17 cellular contexts compared by ENCODE assay signal in the genomic region with DNA sequence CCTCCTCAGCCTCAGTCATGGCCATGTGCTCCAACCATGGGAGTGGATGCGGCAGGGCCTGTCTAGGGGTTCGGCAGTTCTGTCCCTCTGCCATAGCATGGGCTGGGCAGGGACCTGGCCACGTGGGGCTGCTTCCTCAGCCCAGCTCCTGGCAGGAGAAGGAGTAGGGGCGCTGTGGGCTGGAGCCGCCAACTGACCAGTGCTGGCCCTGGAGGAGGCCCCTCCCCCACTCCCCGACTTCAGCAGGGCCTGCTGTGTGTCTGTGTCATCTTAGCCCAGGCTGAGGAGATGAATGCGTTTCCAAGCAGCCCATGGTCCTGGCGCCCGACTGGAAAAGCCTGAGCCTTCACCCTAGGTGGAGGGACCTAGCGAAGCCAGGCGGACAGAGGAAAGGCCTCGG. TPM values are rescaled to one million over a fixed set of nuclear protein-coding genes. Genes with fewer than 3 reads are reported as not detected.
DNase-seq lines count a peak whose midpoint lies in the region; ATAC-seq and TF ChIP-seq lines count a peak whose summit lies in the region.
"Had no signal": no experiment of that assay in that cellular context is flagged by ENCODE, and none has a peak within 500 bp of the region (broad histone marks: within the 10 kb centered on the region; RNA-seq: fewer than 3 reads in every experiment).

No MANE protein-coding gene starts in this region.

- no peak for TF ChIP-seq CTCF in RWPE2 (IDR thresholded peaks at IDR 0.05; ENCODE audit: poor library complexity, severe bottlenecking)
- no peak for TF ChIP-seq CTCF in CD4-positive, alpha-beta T cell (IDR thresholded peaks at IDR 0.05)

- H3K4me3 ChIP-seq in BLaER1 treated with 17β-estradiol and CSF1 and Interleukin-3, amounts not matched to agents 10 nM and 100 nM = no peak overlapping the region
- H3K4me3 ChIP-seq in RWPE2 (ENCODE audit: severe bottlenecking) (no peak overlapping the region), neuronal stem cell (ENCODE audit: low read length in 2 of 2) (no peak overlapping the region)
- H3K4me3 ChIP-seq: A549 had no signal

- H3K14ac ChIP-seq in neuronal stem cell (ENCODE audit: low read length) = peak overlapping the region; percentile 11

- POLR2A ChIA-PET in activated CD4-positive, alpha-beta memory T cell treated with anti-CD3 and anti-CD28 coated beads for 36 hours (lab: Charles Lee) = interaction anchor here (0.6 to 4.1 kb wide), 2 partner anchors 11 to 64 kb away, joined by 3 to 34 read pairs; partner anchors contain the start of gene BRF1
- POLR2A ChIA-PET in CD4-positive, alpha-beta T cell (lab: Charles Lee) = interaction anchor here (1.6 kb wide), 1 partner anchor 11 kb away, joined by 9 read pairs; the partner anchor contains the start of gene BRF1

- no peak overlapping the region for H2BK5ac ChIP-seq in neuronal stem cell (ENCODE audit: low read length)

- no peaks in the 10 kb centered on the region for H3K36me3 Mint-ChIP-seq in activated CD4-positive, alpha-beta memory T cell treated with anti-CD3 and anti-CD28 coated beads for 36 hours
- peaks cover 5% of the 10 kb centered on the region for H3K36me3 Mint-ChIP-seq in CD4-positive, alpha-beta T cell (ENCODE audit: low read depth)

- no peak overlapping the region for H4K8ac ChIP-seq in neuronal stem cell (ENCODE audit: low read depth, low read length)

- H3K27ac ChIP-seq in BLaER1 treated with 17β-estradiol and CSF1 and Interleukin-3, amounts not matched to agents 10 nM and 100 nM = 0 out of 22 replicates have a peak overlapping the region, but pooled peaks of 1 of the 11 experiments have one; percentile 13
- H3K27ac ChIP-seq in RWPE2 (ENCODE audit: poor library complexity, severe bottlenecking) = no peak overlapping the region
- no peak overlapping the region for H3K27ac ChIP-seq in neuronal stem cell (replicated peaks; ENCODE audit: low read length)
- no peak overlapping the region for H3K27ac ChIP-seq in CD4-positive, alpha-beta T cell (ENCODE audit: low read depth, low read length)
- H3K27ac ChIP-seq: A549 had no signal

- H2AFZ ChIP-seq in neuronal stem cell (ENCODE audit: low read length) = peak overlapping the region; percentile 75

- ATAC-seq in RWPE2 (ENCODE audit: low read depth) = no peak
- ATAC-seq in CD4-positive, alpha-beta T cell (ENCODE audit: poor library complexity) = no peak
- ATAC-seq: A549, Panc1 had no signal

- no peak overlapping the region for H2BK120ac ChIP-seq in neuronal stem cell (ENCODE audit: low read depth, low read length)

- CTCF ChIA-PET in activated CD4-positive, alpha-beta memory T cell treated with anti-CD3 and anti-CD28 coated beads for 36 hours (lab: Charles Lee) = no interaction called here
- CTCF ChIA-PET in CD4-positive, alpha-beta T cell (lab: Charles Lee) = interaction anchor here (1.2 kb wide), 1 partner anchor 59 kb away, joined by 3 read pairs; no protein-coding TSS in a partner anchor

- H2BK12ac ChIP-seq in neuronal stem cell (ENCODE audit: low read length) = no peak overlapping the region

- H3K36me3 ChIP-seq in BLaER1 treated with 17β-estradiol and CSF1 and Interleukin-3, amounts not matched to agents 10 nM and 100 nM = no peaks in the 10 kb centered on the region
- no peaks in the 10 kb centered on the region for H3K36me3 ChIP-seq in RWPE2 (ENCODE audit: low read depth)
- no peaks in the 10 kb centered on the region for H3K36me3 ChIP-seq in neuronal stem cell (replicated peaks in 1 of 2; ENCODE audit: control insufficient read depth in 2 of 2, insufficient read depth in 2 of 2, low read length in 2 of 2)

- H3K4me1 ChIP-seq in BLaER1 treated with 17β-estradiol and CSF1 and Interleukin-3, amounts not matched to agents 10 nM and 100 nM = peaks cover 27 to 46% (median 42%) of the 10 kb centered on the region in 10 experiments
- H3K4me1 ChIP-seq in RWPE2 (ENCODE audit: insufficient read depth, poor library complexity, severe bottlenecking) = no peaks in the 10 kb centered on the region
- H3K4me1 ChIP-seq in neuronal stem cell (ENCODE audit: control insufficient read depth in 2 of 2, insufficient read depth in 1 of 2, low read depth in 1 of 2, low read length in 2 of 2) = peaks cover 7 to 19% of the 10 kb centered on the region in 2 donors

- H4K20me1 ChIP-seq in BLaER1 treated with 17β-estradiol and CSF1 and Interleukin-3, amounts not matched to agents 10 nM and 100 nM = peaks cover 12 to 18% (median 16%) of the 10 kb centered on the region in 11 experiments; a peak in 21 of 22 replicates

- H2BK15ac ChIP-seq in neuronal stem cell (ENCODE audit: low read length) = no peak overlapping the region

- H3K9ac ChIP-seq in BLaER1 treated with 17β-estradiol and CSF1 and Interleukin-3, amounts not matched to agents 10 nM and 100 nM = peak overlapping the region in 2 of 11 experiments; percentile 16 to 41; a peak in 1 of 22 replicates
- H3K9ac ChIP-seq in neuronal stem cell (ENCODE audit: low read depth, low read length, poor library complexity) = no peak overlapping the region

- peak overlapping the region; percentile 21 for H3K23ac ChIP-seq in neuronal stem cell (ENCODE audit: low read depth, low read length, poor library complexity)

- peak; percentile 65 for DNase-seq in RWPE2 (ENCODE audit: low spot score)
- peak; percentile 62 for DNase-seq in ecto neural progenitor cell (ENCODE audit: low spot score)
- DNase-seq in neuronal stem cell (ENCODE audit: low spot score) = no peak
- no peak for DNase-seq in activated CD4-positive, alpha-beta memory T cell treated with anti-CD3 and anti-CD28 coated beads for 36 hours
- no peak for DNase-seq in CD4-positive, alpha-beta T cell
- no peak for DNase-seq in activated gamma-delta T cell (lab: John Stamatoyannopoulos, UW)
- DNase-seq: CD4-positive, alpha-beta memory T cell; DMS79 treated with DMSO at 0.1 percent for 48 hours; GDM1; Kasumi-1; NCI-H1930; NCI-H2171 treated with DMSO at 0.1 percent for 48 hours; NCI-H510A; SHP77 treated with DMSO at 0.1 percent for 48 hours had no signal

- H2AK5ac ChIP-seq in neuronal stem cell (ENCODE audit: low read depth, low read length) = no peak overlapping the region

- intact Hi-C loops in activated CD4-positive, alpha-beta memory T cell treated with anti-CD3 and anti-CD28 coated beads for 36 hours (cut with micrococcal nuclease) = no loop called here
- intact Hi-C loops in CD4-positive, alpha-beta T cell (cut with DNase I, micrococcal nuclease) = loop anchor here in 1 of 2 experiments (5.0 kb wide), 2 partner anchors 215 to 290 kb away; partner anchors contain the start of genes CDCA4 and TMEM121

- peaks cover 9% of the 10 kb centered on the region for H3K79me1 ChIP-seq in neuronal stem cell (ENCODE audit: low read depth, low read length)

- H3K27ac Mint-ChIP-seq in activated CD4-positive, alpha-beta memory T cell treated with anti-CD3 and anti-CD28 coated beads for 36 hours = no peak overlapping the region
- H3K27ac Mint-ChIP-seq in CD4-positive, alpha-beta T cell = no peak overlapping the region

- H3K18ac ChIP-seq in neuronal stem cell (ENCODE audit: low read length) = no peak overlapping the region

- no peak overlapping the region for H3K4me3 Mint-ChIP-seq in activated CD4-positive, alpha-beta memory T cell treated with anti-CD3 and anti-CD28 coated beads for 36 hours
- H3K4me3 Mint-ChIP-seq in CD4-positive, alpha-beta T cell = no peak overlapping the region

- WGBS in neuronal stem cell (ENCODE audit: extremely low coverage in 2 of 2, insufficient read length in 2 of 2, insufficient replicate concordance in 1 of 2), 2 donors = no CpG with 5 or more reads among the region's 12 CpGs

- H3K9me3 Mint-ChIP-seq in activated CD4-positive, alpha-beta memory T cell treated with anti-CD3 and anti-CD28 coated beads for 36 hours = no peaks in the 10 kb centered on the region
- H3K9me3 Mint-ChIP-seq in CD4-positive, alpha-beta T cell = no peaks in the 10 kb centered on the region

- no peak overlapping the region for H3K4ac ChIP-seq in neuronal stem cell (ENCODE audit: low read length)

- no peaks in the 10 kb centered on the region for H3K27me3 ChIP-seq in BLaER1 treated with 17β-estradiol and CSF1 and Interleukin-3, amounts not matched to agents 10 nM and 100 nM
- no peaks in the 10 kb centered on the region for H3K27me3 ChIP-seq in RWPE2 (ENCODE audit: insufficient read depth, poor library complexity, severe bottlenecking)
- peaks cover 0 to 23% (median 8%) of the 10 kb centered on the region in 3 experiments for H3K27me3 ChIP-seq in neuronal stem cell (ENCODE audit: control insufficient read depth in 3 of 3, insufficient read depth in 3 of 3, low read depth in 1 of 3, low read length in 3 of 3)
- no peaks in the 10 kb centered on the region for H3K27me3 ChIP-seq in CD4-positive, alpha-beta T cell (ENCODE audit: control insufficient read depth, insufficient read depth, low read length)

- peak overlapping the region in 7 of 11 experiments; percentile 90 to 96 (median 94); a peak in 9 of 22 replicates for H3K4me2 ChIP-seq in BLaER1 treated with 17β-estradiol and CSF1 and Interleukin-3, amounts not matched to agents 10 nM and 100 nM
- no peak overlapping the region for H3K4me2 ChIP-seq in neuronal stem cell (ENCODE audit: insufficient read depth, low read length, poor library complexity, severe bottlenecking)
- H3K4me2 ChIP-seq: A549 had no signal

- H4K91ac ChIP-seq in neuronal stem cell (ENCODE audit: low read depth, low read length, poor library complexity) = no peak overlapping the region

- H3K4me1 Mint-ChIP-seq in activated CD4-positive, alpha-beta memory T cell treated with anti-CD3 and anti-CD28 coated beads for 36 hours (ENCODE audit: low read depth) = peaks cover 26% of the 10 kb centered on the region
- H3K4me1 Mint-ChIP-seq in CD4-positive, alpha-beta T cell (ENCODE audit: low read depth) = peaks cover 20% of the 10 kb centered on the region

- H3K27me3 Mint-ChIP-seq in activated CD4-positive, alpha-beta memory T cell treated with anti-CD3 and anti-CD28 coated beads for 36 hours = no peaks in the 10 kb centered on the region
- H3K27me3 Mint-ChIP-seq in CD4-positive, alpha-beta T cell = no peaks in the 10 kb centered on the region
- H3K27me3 Mint-ChIP-seq: CD4-positive, alpha-beta memory T cell had no signal

- H3K9me3 ChIP-seq in BLaER1 treated with 17β-estradiol and CSF1 and Interleukin-3, amounts not matched to agents 10 nM and 100 nM (replicated peaks in 1 of 11) = peaks cover 0 to 4% (median 0%) of the 10 kb centered on the region in 11 experiments; a peak in 1 of 22 replicates
- H3K9me3 ChIP-seq in RWPE2 (ENCODE audit: severe bottlenecking) = no peaks in the 10 kb centered on the region
- H3K9me3 ChIP-seq in neuronal stem cell (replicated peaks in 1 of 2; ENCODE audit: control insufficient read depth in 2 of 2, insufficient read depth in 1 of 2, low read depth in 1 of 2, low read length in 2 of 2) = peaks cover 0 to 2% of the 10 kb centered on the region in 2 donors
- H3K9me3 ChIP-seq in CD4-positive, alpha-beta T cell (ENCODE audit: control insufficient read depth, low read length) = no peaks in the 10 kb centered on the region
- H3K9me3 ChIP-seq: A549 had no signal

RNA-seq across cellular contexts. Expression of gene PACS2, which starts 2.7 kb away (rescaled TPM):
- 33.5 TPM for polyA plus RNA-seq in neuronal stem cell (2013, experiment 1 of 2)
- polyA plus RNA-seq in neuronal stem cell (2013, experiment 2 of 2) = 32.3 TPM
- total RNA-seq in activated CD4-positive, alpha-beta memory T cell treated with anti-CD3 and anti-CD28 coated beads for 36 hours = 10 to 100 TPM; 32.3 to 36.6 TPM
- total RNA-seq in CD4-positive, alpha-beta T cell = 10 to 100 TPM; 57.7 to 61.5 TPM

RNA-seq across cellular contexts. Expression of gene BRF1, which starts 11.0 kb away (rescaled TPM):
- 14.0 TPM for polyA plus RNA-seq in neuronal stem cell (2013, experiment 1 of 2)
- 14.3 TPM for polyA plus RNA-seq in neuronal stem cell (2013, experiment 2 of 2)
- 10 to 100 TPM; 25.5 to 27.4 TPM for total RNA-seq in activated CD4-positive, alpha-beta memory T cell treated with anti-CD3 and anti-CD28 coated beads for 36 hours
- 10 to 100 TPM; 77.4 to 77.7 TPM for total RNA-seq in CD4-positive, alpha-beta T cell

Comparison
In these comparisons a context has a peak if more than half of its experiments do, and no peak if none do; other contexts are left out.
1. DNase-seq: peak in RWPE2 (single experiment) and ecto neural progenitor cell (single experiment); none in neuronal stem cell (single experiment), activated CD4-positive, alpha-beta memory T cell treated with anti-CD3 and anti-CD28 coated beads for 36 hours (single experiment), CD4-positive, alpha-beta T cell (0 of 10) and activated gamma-delta T cell (single experiment).